Comparison of ENCODE assay signal across 21 cellular contexts in the genomic region with DNA sequence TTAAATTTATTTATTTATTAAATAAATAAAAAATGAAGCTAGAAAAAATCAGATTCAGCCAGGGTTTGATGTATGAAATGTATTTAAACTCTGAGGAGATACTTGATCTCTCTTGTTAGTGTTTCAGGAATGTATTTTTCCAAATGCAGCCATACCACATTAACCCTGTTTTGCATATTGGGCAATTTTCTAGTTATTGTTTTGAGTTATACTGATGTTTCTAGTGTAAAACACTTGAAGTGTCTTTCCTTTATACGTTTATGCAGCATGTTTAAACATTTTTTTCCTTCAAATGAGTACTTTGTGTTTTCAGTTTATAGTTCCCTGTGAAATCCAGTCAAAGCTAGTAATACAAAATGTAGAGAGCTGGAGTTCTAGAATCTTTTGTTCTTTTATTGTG.
DNase-seq lines count a peak whose midpoint lies in the region; ATAC-seq and TF ChIP-seq lines count a peak whose summit lies in the region.
"Had no signal": no experiment of that assay in that cellular context is flagged by ENCODE, and none has a peak within 500 bp of the region (broad histone marks: within the 10 kb centered on the region; RNA-seq: fewer than 3 reads in every experiment).

No MANE protein-coding gene starts in this region.

- no peaks in the 10 kb centered on the region for H4K20me1 ChIP-seq in IMR-90 (ENCODE audit: insufficient read depth, low read length)

- H3K36me3 Mint-ChIP-seq in MCF 10A (ENCODE audit: insufficient read depth, unreplicated experiment): no peaks in the 10 kb centered on the region

- POLR2A ChIA-PET in IMR-90 (lab: Charles Lee; ENCODE audit: unreplicated experiment): interaction anchor here (0.6 kb wide), 1 partner anchor 1220 kb away, joined by 3 read pairs; no protein-coding TSS in a partner anchor
- POLR2A ChIA-PET in MCF 10A (lab: Yijun Ruan, JAX): no interaction called here

- no peak overlapping the region for H3K4me2 ChIP-seq in IMR-90 (ENCODE audit: low read depth, low read length)
- H3K4me2 ChIP-seq: A549 had no signal

- H3K9me1 ChIP-seq in IMR-90 (ENCODE audit: insufficient read depth, low read length): no peaks in the 10 kb centered on the region

- no peak overlapping the region for H3K9ac ChIP-seq in IMR-90 (ENCODE audit: low read depth, low read length)

- in situ Hi-C loops in IMR-90 (cut with MboI; ENCODE audit: low sequenced_read_pairs): no loop called here

- DNase-seq in IMR-90: no peak
- peak; percentile 44 for DNase-seq in amniotic epithelial cell (ENCODE audit: low read depth)
- peak; percentile 55 for DNase-seq in fibroblast of gingiva (ENCODE audit: low read depth)
- DNase-seq in iris pigment epithelial cell (ENCODE audit: low read depth): peak; percentile 23
- DNase-seq in MCF 10A (ENCODE audit: unreplicated experiment): no peak
- DNase-seq in activated CD4-positive, alpha-beta T cell treated with anti-CD3 and anti-CD28 coated beads, Interleukin-2, amount 50 U/mL, for 1 hour: no peak
- no peak for DNase-seq in foreskin melanocyte
- DNase-seq: 8988T; ACHN; C1 segment of cervical spinal cord; Calu3; CD4-positive, alpha-beta memory T cell; COR-L47; DMS53; DMS79 treated with DMSO at 0.1 percent for 48 hours; GF-D8; GOT3; HFFc6 had no signal

- H3K56ac ChIP-seq in IMR-90 (ENCODE audit: extremely low read depth, insufficient read depth, low read length): no peak overlapping the region

- H2BK120ac ChIP-seq in IMR-90 (ENCODE audit: low read depth, low read length): no peak overlapping the region

- no peak overlapping the region for H3K14ac ChIP-seq in IMR-90 (replicated peaks; ENCODE audit: low read depth, low read length)

- no peaks in the 10 kb centered on the region for H3K4me1 ChIP-seq in IMR-90 (ENCODE audit: control insufficient read depth, insufficient read depth, low read length)
- H3K4me1 ChIP-seq: A549, HAP-1 had no signal

- no peak overlapping the region for H3K4me3 Mint-ChIP-seq in MCF 10A (ENCODE audit: unreplicated experiment)
- H3K4me3 Mint-ChIP-seq: CD4-positive, alpha-beta memory T cell; HFFc6 had no signal

- dilution Hi-C loops in IMR-90 (cut with HindIII; ENCODE audit: low sequenced_read_pairs, unreplicated experiment): no loop called here

- no peak overlapping the region for H2AFZ ChIP-seq in IMR-90 (replicated peaks; ENCODE audit: low read length, poor library complexity)

- no peaks in the 10 kb centered on the region for H3K79me1 ChIP-seq in IMR-90 (ENCODE audit: low read depth in 1 of 2, low read length in 2 of 2)

- WGBS in IMR-90 (ENCODE audit: extremely low coverage in 2 of 2, insufficient read length in 1 of 2), 2 experiments: no CpG with 5 or more reads among the region's 1 CpG

- H4K5ac ChIP-seq in IMR-90 (ENCODE audit: low read depth, low read length): no peak overlapping the region

- no peak overlapping the region for H3K4me3 ChIP-seq in IMR-90 (ENCODE audit: insufficient read depth, low read depth, low read length)
- H3K4me3 ChIP-seq: A549, HAP-1 had no signal

- no peak for TF ChIP-seq POLR2A in IMR-90 (IDR thresholded peaks at IDR 0.05; ENCODE audit: low read depth, low read length)

- no peaks in the 10 kb centered on the region for H3K27me3 ChIP-seq in IMR-90 (ENCODE audit: control insufficient read depth, insufficient read depth, low read length)

- no peak overlapping the region for H2BK20ac ChIP-seq in IMR-90 (ENCODE audit: low read depth, low read length)

- TF ChIP-seq RAD21 in IMR-90 (IDR thresholded peaks at IDR 0.05; ENCODE audit: low read length): no peak

- H4K8ac ChIP-seq in IMR-90 (ENCODE audit: low read depth in 2 of 2, low read length in 2 of 2): no peak overlapping the region

- H2AK9ac ChIP-seq in IMR-90 (replicated peaks; ENCODE audit: low read depth, low read length, poor library complexity): no peak overlapping the region

- H3K4me1 Mint-ChIP-seq in MCF 10A (ENCODE audit: insufficient read depth, unreplicated experiment): no peaks in the 10 kb centered on the region

- no peak overlapping the region for H2BK5ac ChIP-seq in IMR-90 (ENCODE audit: low read depth, low read length, poor library complexity, severe bottlenecking)

- BruUV-seq in IMR-90 (replicated peaks; lab: Mats Ljungman, UMichigan) (no TSS peak), MCF 10A (replicated peaks; lab: Mats Ljungman, UMichigan) (no TSS peak)

- no peaks in the 10 kb centered on the region for H3K36me3 ChIP-seq in IMR-90 (ENCODE audit: control insufficient read depth, insufficient read depth, low read length)
- H3K36me3 ChIP-seq: HAP-1 had no signal

- no peak overlapping the region for H2BK15ac ChIP-seq in IMR-90 (ENCODE audit: low read depth, low read length)

- CTCF ChIA-PET in IMR-90 (lab: Yijun Ruan, JAX): interaction anchor here (0.7 kb wide), 1 partner anchor 27 kb away, joined by 3 read pairs; no protein-coding TSS in a partner anchor
- CTCF ChIA-PET in MCF 10A (lab: Yijun Ruan, JAX): interaction anchor here (0.6 to 0.8 kb wide), 2 partner anchors 19 to 1006 kb away, joined by 3 read pairs; no protein-coding TSS in a partner anchor

- H3K23ac ChIP-seq in IMR-90 (ENCODE audit: low read depth, low read length): no peak overlapping the region

- H3K9me3 Mint-ChIP-seq in MCF 10A (ENCODE audit: unreplicated experiment): no peaks in the 10 kb centered on the region
- H3K9me3 Mint-ChIP-seq: HFFc6 had no signal

- peak; percentile 35 for ATAC-seq in IMR-90 (ENCODE audit: low read depth)
- no peak for ATAC-seq in GM19023 (IDR thresholded peaks at IDR 0.05; ENCODE audit: unreplicated experiment)
- ATAC-seq: A549 had no signal

- no peaks in the 10 kb centered on the region for H3K27me3 Mint-ChIP-seq in MCF 10A (ENCODE audit: insufficient read depth, unreplicated experiment)
- H3K27me3 Mint-ChIP-seq: CD4-positive, alpha-beta memory T cell had no signal

- no peaks in the 10 kb centered on the region for H3K9me3 ChIP-seq in IMR-90 (ENCODE audit: control insufficient read depth, insufficient read depth, low read length)
- H3K9me3 ChIP-seq: A549, HAP-1 had no signal

- TF ChIP-seq CTCF in IMR-90 (conservative IDR thresholded peaks at IDR 0.05; ENCODE audit: low read depth, low read length) (no peak), MCF 10A (IDR thresholded peaks at IDR 0.05; ENCODE audit: unreplicated experiment) (no peak)

- H3K18ac ChIP-seq in IMR-90 (ENCODE audit: low read depth, low read length): no peak overlapping the region

- no peak overlapping the region for H3K27ac ChIP-seq in IMR-90 (ENCODE audit: insufficient read depth, low read length)
- H3K27ac ChIP-seq: A549 had no signal

- no peak overlapping the region for H4K91ac ChIP-seq in IMR-90 (ENCODE audit: insufficient read depth, low read depth, low read length)

- intact Hi-C loops in IMR-90 (cut with micrococcal nuclease) (no loop called here), MCF 10A (cut with micrococcal nuclease) (no loop called here)

- no peak overlapping the region for H3K4ac ChIP-seq in IMR-90 (ENCODE audit: low read depth, low read length)

- no peak overlapping the region for H2AK5ac ChIP-seq in IMR-90 (ENCODE audit: low read depth, low read length)

- no peak overlapping the region for H3K27ac Mint-ChIP-seq in MCF 10A (ENCODE audit: low read depth, unreplicated experiment)
- H3K27ac Mint-ChIP-seq: CD4-positive, alpha-beta memory T cell; HFFc6 had no signal

TF ChIP-seq in IMR-90, 13 proteins besides CTCF, POLR2A, EP300 and RAD21:
- TF ChIP-seq MXI1 (IDR thresholded peaks at IDR 0.05; ENCODE audit: borderline replicate concordance, low read depth, low read length) (no peak), NFE2L2 (IDR thresholded peaks at IDR 0.05; ENCODE audit: low read depth, low read length) (no peak), FOS (IDR thresholded peaks at IDR 0.05; ENCODE audit: low read depth, low read length) (no peak), BHLHE40 (IDR thresholded peaks at IDR 0.05; ENCODE audit: low read depth, low read length) (no peak), RFX5 (IDR thresholded peaks at IDR 0.05; ENCODE audit: low read depth, low read length) (no peak), RCOR1 (IDR thresholded peaks at IDR 0.05; ENCODE audit: insufficient replicate concordance, low read length) (no peak)
- TF ChIP-seq, protein P1, sequence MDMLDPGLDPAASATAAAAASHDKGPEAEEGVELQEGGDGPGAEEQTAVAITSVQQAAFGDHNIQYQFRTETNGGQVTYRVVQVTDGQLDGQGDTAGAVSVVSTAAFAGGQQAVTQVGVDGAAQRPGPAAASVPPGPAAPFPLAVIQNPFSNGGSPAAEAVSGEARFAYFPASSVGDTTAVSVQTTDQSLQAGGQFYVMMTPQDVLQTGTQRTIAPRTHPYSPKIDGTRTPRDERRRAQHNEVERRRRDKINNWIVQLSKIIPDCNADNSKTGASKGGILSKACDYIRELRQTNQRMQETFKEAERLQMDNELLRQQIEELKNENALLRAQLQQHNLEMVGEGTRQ (IDR thresholded peaks at IDR 0.05; ENCODE audit: low read depth, low read length): no peak
- TF ChIP-seq, protein P2, sequence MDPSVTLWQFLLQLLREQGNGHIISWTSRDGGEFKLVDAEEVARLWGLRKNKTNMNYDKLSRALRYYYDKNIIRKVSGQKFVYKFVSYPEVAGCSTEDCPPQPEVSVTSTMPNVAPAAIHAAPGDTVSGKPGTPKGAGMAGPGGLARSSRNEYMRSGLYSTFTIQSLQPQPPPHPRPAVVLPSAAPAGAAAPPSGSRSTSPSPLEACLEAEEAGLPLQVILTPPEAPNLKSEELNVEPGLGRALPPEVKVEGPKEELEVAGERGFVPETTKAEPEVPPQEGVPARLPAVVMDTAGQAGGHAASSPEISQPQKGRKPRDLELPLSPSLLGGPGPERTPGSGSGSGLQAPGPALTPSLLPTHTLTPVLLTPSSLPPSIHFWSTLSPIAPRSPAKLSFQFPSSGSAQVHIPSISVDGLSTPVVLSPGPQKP (IDR thresholded peaks at IDR 0.05; ENCODE audit: borderline replicate concordance, low read depth, low read length): no peak

Comparison
In these comparisons a context has a peak if more than half of its experiments do, and no peak if none do; other contexts are left out.
1. DNase-seq: peak in amniotic epithelial cell (single experiment), fibroblast of gingiva (single experiment) and iris pigment epithelial cell (single experiment); none in IMR-90 (single experiment), MCF 10A (single experiment), activated CD4-positive, alpha-beta T cell treated with anti-CD3 and anti-CD28 coated beads, Interleukin-2, amount 50 U/mL, for 1 hour (single experiment) and foreskin melanocyte (single experiment).